ENCODE assay signal across 8 cellular contexts in the genomic region with DNA sequence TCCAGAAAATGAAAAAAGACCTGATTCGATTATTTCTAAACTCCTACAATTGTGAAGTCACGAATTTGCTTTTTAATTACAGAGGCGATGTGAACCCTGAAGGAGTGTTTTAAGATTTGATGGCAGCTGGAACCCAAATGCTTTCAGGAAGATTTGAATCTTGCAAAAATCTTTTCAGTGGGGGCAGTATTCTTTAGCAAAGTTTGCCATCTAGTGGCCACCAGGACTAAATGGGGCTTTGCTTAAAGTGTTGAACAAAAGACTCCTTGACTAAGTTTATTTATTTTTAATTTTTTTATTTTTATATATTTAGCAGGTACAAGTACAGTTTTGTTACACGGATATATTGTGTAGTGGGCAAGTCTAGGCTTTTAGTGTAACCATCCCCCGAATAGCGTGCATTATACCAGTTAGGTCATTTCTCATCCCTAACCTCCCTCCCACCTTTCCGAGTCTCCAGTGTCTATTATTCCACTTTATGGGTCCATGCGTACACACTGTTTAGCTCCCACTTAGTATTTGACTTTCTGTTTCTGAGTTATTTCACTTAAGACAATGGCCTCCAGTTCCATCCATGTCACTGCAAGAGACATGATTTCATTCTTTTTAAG.
A peak's percentile ranks its signal among the peaks of the same experiment; 100 is the strongest.
DNase-seq lines count a peak whose midpoint lies in the region; ATAC-seq and TF ChIP-seq lines count a peak whose summit lies in the region.

No MANE protein-coding gene starts in this region.

- H3K18ac ChIP-seq in IMR-90 (ENCODE audit: low read depth, low read length), result no peak overlapping the region

- H3K9me1 ChIP-seq in IMR-90 (ENCODE audit: insufficient read depth, low read length), result no peaks in the 10 kb centered on the region

- no peak overlapping the region for H3K27ac Mint-ChIP-seq in T-cell

- no peak overlapping the region for H3K23ac ChIP-seq in IMR-90 (ENCODE audit: low read depth, low read length)

- no peak overlapping the region for H3K27ac ChIP-seq in IMR-90 (ENCODE audit: insufficient read depth, low read length)

- dilution Hi-C loops in IMR-90 (cut with HindIII; ENCODE audit: low sequenced_read_pairs, unreplicated experiment), result no loop called here

- in situ Hi-C loops in IMR-90 (cut with MboI; ENCODE audit: low sequenced_read_pairs), result loop anchor here (25.0 kb wide), 1 partner anchor 1402 kb away; no protein-coding TSS in a partner anchor

- H3K56ac ChIP-seq in IMR-90 (ENCODE audit: extremely low read depth, insufficient read depth, low read length), result no peak overlapping the region

- peak; percentile 77 for TF ChIP-seq CTCF in IMR-90 (conservative IDR thresholded peaks at IDR 0.05; ENCODE audit: low read depth, low read length)

- H3K4me2 ChIP-seq in IMR-90 (ENCODE audit: low read depth, low read length), result no peak overlapping the region

- no peak overlapping the region for H3K14ac ChIP-seq in IMR-90 (replicated peaks; ENCODE audit: low read depth, low read length)

- H3K4me3 Mint-ChIP-seq in T-cell, result no peak overlapping the region

- no peaks in the 10 kb centered on the region for H3K79me1 ChIP-seq in IMR-90 (ENCODE audit: low read depth in 1 of 2, low read length in 2 of 2)

- H2AFZ ChIP-seq in IMR-90 (replicated peaks; ENCODE audit: low read length, poor library complexity), result no peak overlapping the region

- H4K8ac ChIP-seq in IMR-90 (ENCODE audit: low read depth in 2 of 2, low read length in 2 of 2), result no peak overlapping the region

- H2BK20ac ChIP-seq in IMR-90 (ENCODE audit: low read depth, low read length), result no peak overlapping the region

- DNase-seq in Daoy (ENCODE audit: low read depth), result peak; percentile 11
- DNase-seq in IMR-90, result peak; percentile 70
- peak; percentile 60 for DNase-seq in amniotic epithelial cell (ENCODE audit: low read depth)
- DNase-seq in islet precursor cell, result peak; percentile 27
- DNase-seq in T-cell, result no peak

- no peak overlapping the region for H3K9ac ChIP-seq in IMR-90 (ENCODE audit: low read depth, low read length)

- TF ChIP-seq POLR2A in IMR-90 (IDR thresholded peaks at IDR 0.05; ENCODE audit: low read depth, low read length), result no peak

- ATAC-seq in IMR-90 (ENCODE audit: low read depth), result peak; percentile 84
- ATAC-seq in HG02623 (IDR thresholded peaks at IDR 0.05; ENCODE audit: unreplicated experiment), result no peak
- ATAC-seq in T-cell (replicated peaks in 1 of 4), result no peak
- ATAC-seq in HG03196 (IDR thresholded peaks at IDR 0.05; ENCODE audit: unreplicated experiment), result no peak
- no peak for ATAC-seq in HG03135 (IDR thresholded peaks at IDR 0.05; ENCODE audit: unreplicated experiment)

- H3K36me3 ChIP-seq in IMR-90 (ENCODE audit: control insufficient read depth, insufficient read depth, low read length), result no peaks in the 10 kb centered on the region

- H3K4me1 ChIP-seq in IMR-90 (ENCODE audit: control insufficient read depth, insufficient read depth, low read length), result peaks cover 2% of the 10 kb centered on the region; the same call in 1 of the 2 replicates

- H2BK5ac ChIP-seq in IMR-90 (ENCODE audit: low read depth, low read length, poor library complexity, severe bottlenecking), result no peak overlapping the region

- H4K20me1 ChIP-seq in IMR-90 (ENCODE audit: insufficient read depth, low read length), result no peaks in the 10 kb centered on the region

- no peak overlapping the region for H3K4ac ChIP-seq in IMR-90 (ENCODE audit: low read depth, low read length)

- no peak overlapping the region for H4K91ac ChIP-seq in IMR-90 (ENCODE audit: insufficient read depth, low read depth, low read length)

- peaks cover 0 to 3% (median 0%) of the 10 kb centered on the region in 3 donors for H3K9me3 Mint-ChIP-seq in T-cell

- intact Hi-C loops in IMR-90 (cut with micrococcal nuclease), result loop anchor here (1.0 to 5.0 kb wide), 3 partner anchors 76 to 502 kb away; no protein-coding TSS in a partner anchor

- 80% methylated on average over 1 of the region's 8 CpGs; no CpG with 5 or more reads in 1 of the 2 experiments for WGBS in IMR-90 (ENCODE audit: extremely low coverage in 2 of 2, insufficient read length in 1 of 2), 2 experiments

- peaks cover 2% of the 10 kb centered on the region; the same call in 1 of the 2 replicates for H3K27me3 ChIP-seq in IMR-90 (ENCODE audit: control insufficient read depth, insufficient read depth, low read length)

- peaks cover 6 to 8% of the 10 kb centered on the region in 2 donors for H3K27me3 Mint-ChIP-seq in T-cell

- no peaks in the 10 kb centered on the region for H3K4me1 Mint-ChIP-seq in T-cell

- no peak overlapping the region for H2AK9ac ChIP-seq in IMR-90 (replicated peaks; ENCODE audit: low read depth, low read length, poor library complexity)

- H2BK120ac ChIP-seq in IMR-90 (ENCODE audit: low read depth, low read length), result no peak overlapping the region

- H2BK15ac ChIP-seq in IMR-90 (ENCODE audit: low read depth, low read length), result no peak overlapping the region

- CTCF ChIA-PET in IMR-90 (lab: Yijun Ruan, JAX), result interaction anchor here (0.6 to 1.2 kb wide), 4 partner anchors 9 to 152 kb away, joined by 3 to 5 read pairs (median 3); no protein-coding TSS in a partner anchor
- CTCF ChIA-PET in T-cell (lab: Charles Lee), result interaction anchor here in 1 of 2 donors (0.6 kb wide), 1 partner anchor 392 kb away, joined by 3 read pairs; no protein-coding TSS in a partner anchor

- H3K36me3 Mint-ChIP-seq in T-cell, result no peaks in the 10 kb centered on the region

- H2AK5ac ChIP-seq in IMR-90 (ENCODE audit: low read depth, low read length), result no peak overlapping the region

- peak; percentile 84 for TF ChIP-seq RAD21 in IMR-90 (IDR thresholded peaks at IDR 0.05; ENCODE audit: low read length)

- POLR2A ChIA-PET in IMR-90 (lab: Charles Lee; ENCODE audit: unreplicated experiment), result no interaction called here
- POLR2A ChIA-PET in T-cell (lab: Charles Lee), result no interaction called here

- no peak overlapping the region for H3K4me3 ChIP-seq in IMR-90 (ENCODE audit: insufficient read depth, low read depth, low read length)

- H4K5ac ChIP-seq in IMR-90 (ENCODE audit: low read depth, low read length), result no peak overlapping the region

- H3K9me3 ChIP-seq in IMR-90 (ENCODE audit: control insufficient read depth, insufficient read depth, low read length), result peaks cover 7% of the 10 kb centered on the region

- BruUV-seq in IMR-90 (replicated peaks; lab: Mats Ljungman, UMichigan), result no TSS peak

TF ChIP-seq in IMR-90, 13 proteins besides CTCF, POLR2A, EP300 and RAD21:
- TF ChIP-seq SMC3 (IDR thresholded peaks at IDR 0.05; ENCODE audit: low read depth, low read length) (peak; percentile 64), MXI1 (IDR thresholded peaks at IDR 0.05; ENCODE audit: borderline replicate concordance, low read depth, low read length) (no peak)

Comparison
In these comparisons a context has a peak if more than half of its experiments do, and no peak if none do; other contexts are left out.
1. DNase-seq: peak in Daoy (single experiment), IMR-90 (single experiment), amniotic epithelial cell (single experiment) and islet precursor cell (single experiment); none in T-cell (0 of 34).